Comparison of ENCODE assay signal across 6 cellular contexts in genomic region chr11:504994-505344, GRCh38. TPM values are rescaled to one million over a fixed set of nuclear protein-coding genes. Genes with fewer than 3 reads are reported as not detected.
DNase-seq lines count a peak whose midpoint lies in the region; ATAC-seq and TF ChIP-seq lines count a peak whose summit lies in the region.

No MANE protein-coding gene starts in this region.

- no peaks in the 10 kb centered on the region for H3K27me3 Mint-ChIP-seq in natural killer cell (ENCODE audit: low read depth in 2 of 2)

- peak overlapping the region; percentile 25 for H3K4me3 Mint-ChIP-seq in natural killer cell

- no peaks in the 10 kb centered on the region for H3K9me2 ChIP-seq in DOHH2 (replicated peaks; ENCODE audit: control insufficient read depth, low read length)

- peak overlapping the region; percentile 68 to 97 for H3K27ac Mint-ChIP-seq in activated naive CD4-positive, alpha-beta T cell treated with anti-CD3 and anti-CD28 coated beads, Interleukin-2, amount 50 U/mL, for 72 hours
- H3K27ac Mint-ChIP-seq in natural killer cell = peak overlapping the region; percentile 83 to 97

- no peak for DNase-seq in activated naive CD4-positive, alpha-beta T cell treated with anti-CD3 and anti-CD28 coated beads, Interleukin-2, amount 50 U/mL, for 72 hours (ENCODE audit: low spot score in 2 of 2)
- DNase-seq in natural killer cell (no peak), DMS53 treated with DMSO at 0.1 percent for 48 hours (lab: John Stamatoyannopoulos, UW; ENCODE audit: unreplicated experiment) (no peak), NCI-H2081 (lab: John Stamatoyannopoulos, UW) (no peak), epidermal melanocyte (ENCODE audit: insufficient read length, low spot score) (no peak)

- peaks cover 46% of the 10 kb centered on the region for H3K79me2 ChIP-seq in DOHH2 (ENCODE audit: control insufficient read depth, low read length)

- peak overlapping the region; percentile 83 for H3K4me2 ChIP-seq in DOHH2 (ENCODE audit: low read length)

- peaks cover 8 to 18% of the 10 kb centered on the region in 2 donors for H3K4me1 Mint-ChIP-seq in natural killer cell

- peaks cover 25% of the 10 kb centered on the region for H3K36me3 ChIP-seq in DOHH2 (ENCODE audit: control insufficient read depth, low read length)

- no peak for ATAC-seq in activated naive CD4-positive, alpha-beta T cell treated with anti-CD3 and anti-CD28 coated beads, Interleukin-2, amount 50 U/mL, for 72 hours
- ATAC-seq in natural killer cell = no peak

- peaks cover 3% of the 10 kb centered on the region; the same call in 1 of the 2 replicates for H3F3A ChIP-seq in DOHH2 (ENCODE audit: control insufficient read depth, insufficient read depth)

- no peaks in the 10 kb centered on the region for H3K9me3 ChIP-seq in DOHH2 (ENCODE audit: control insufficient read depth, insufficient read depth, low read length)

- TF ChIP-seq CTCF in DOHH2 (IDR thresholded peaks at IDR 0.05; ENCODE audit: low read depth, low read length, poor library complexity, severe bottlenecking) = no peak
- no peak for TF ChIP-seq CTCF in natural killer cell (IDR thresholded peaks at IDR 0.05)

- H4K20me1 ChIP-seq in DOHH2 (ENCODE audit: control insufficient read depth, insufficient read depth, low read depth, low read length) = no peaks in the 10 kb centered on the region

- peaks cover 10% of the 10 kb centered on the region in 2 donors for H3K36me3 Mint-ChIP-seq in activated naive CD4-positive, alpha-beta T cell treated with anti-CD3 and anti-CD28 coated beads, Interleukin-2, amount 50 U/mL, for 72 hours
- H3K36me3 Mint-ChIP-seq in natural killer cell = no peaks in the 10 kb centered on the region

- no peak overlapping the region for H3K27ac ChIP-seq in DOHH2 (ENCODE audit: low read depth, low read length)

- peak overlapping the region; percentile 97 for H3K4me3 ChIP-seq in DOHH2 (ENCODE audit: low read length)

- H3K27me3 ChIP-seq in DOHH2 (ENCODE audit: control insufficient read depth, low read length) = no peaks in the 10 kb centered on the region

- no peaks in the 10 kb centered on the region for H3K9me3 Mint-ChIP-seq in activated naive CD4-positive, alpha-beta T cell treated with anti-CD3 and anti-CD28 coated beads, Interleukin-2, amount 50 U/mL, for 72 hours
- H3K9me3 Mint-ChIP-seq in natural killer cell = no peaks in the 10 kb centered on the region

- intact Hi-C loops in natural killer cell (cut with micrococcal nuclease) = loop anchor here (5.0 kb wide), 1 partner anchor 98 kb away; no protein-coding TSS in a partner anchor

- H3K4me1 ChIP-seq in DOHH2 (ENCODE audit: control insufficient read depth, low read length) = peaks cover 31% of the 10 kb centered on the region

RNA-seq across cellular contexts. Expression of gene RNH1, which starts 2.1 kb away (rescaled TPM):
- total RNA-seq in activated naive CD4-positive, alpha-beta T cell treated with anti-CD3 and anti-CD28 coated beads, Interleukin-2, amount 50 U/mL, for 72 hours = 10 to 100 TPM; 90.9 to 98.0 TPM
- total RNA-seq in natural killer cell = 100 to 1,000 TPM; 113 to 120 (median 118) TPM

RNA-seq across cellular contexts. Expression of gene HRAS, which starts 30.4 kb away (rescaled TPM):
- total RNA-seq in activated naive CD4-positive, alpha-beta T cell treated with anti-CD3 and anti-CD28 coated beads, Interleukin-2, amount 50 U/mL, for 72 hours = 10 to 100 TPM; 29.9 to 38.6 TPM
- total RNA-seq in natural killer cell = 10 to 100 TPM; 27.6 to 35.0 (median 30.6) TPM

RNA-seq across cellular contexts. Expression of gene LRRC56, which starts 32.4 kb away (rescaled TPM):
- 1 to 10 TPM; 1.7 to 2.8 TPM for total RNA-seq in activated naive CD4-positive, alpha-beta T cell treated with anti-CD3 and anti-CD28 coated beads, Interleukin-2, amount 50 U/mL, for 72 hours
- total RNA-seq in natural killer cell = 1 to 10 TPM; 1.5 to 2.4 (median 2.2) TPM

RNA-seq across cellular contexts. Expression of gene PTDSS2, which starts 54.9 kb away (rescaled TPM):
- total RNA-seq in activated naive CD4-positive, alpha-beta T cell treated with anti-CD3 and anti-CD28 coated beads, Interleukin-2, amount 50 U/mL, for 72 hours = 10 to 100 TPM; 23.6 to 23.8 TPM
- 10 to 100 TPM; 21.5 to 25.1 (median 23.4) TPM for total RNA-seq in natural killer cell

RNA-seq across cellular contexts. Expression of gene LMNTD2, which starts 55.6 kb away (rescaled TPM):
- 1 to 10 TPM; 5.1 to 5.8 TPM for total RNA-seq in activated naive CD4-positive, alpha-beta T cell treated with anti-CD3 and anti-CD28 coated beads, Interleukin-2, amount 50 U/mL, for 72 hours
- 1 to 10 TPM; 3.5 to 5.2 (median 5.0) TPM for total RNA-seq in natural killer cell
